Comparison of ENCODE assay signal across 5 cellular contexts in the genomic region with DNA sequence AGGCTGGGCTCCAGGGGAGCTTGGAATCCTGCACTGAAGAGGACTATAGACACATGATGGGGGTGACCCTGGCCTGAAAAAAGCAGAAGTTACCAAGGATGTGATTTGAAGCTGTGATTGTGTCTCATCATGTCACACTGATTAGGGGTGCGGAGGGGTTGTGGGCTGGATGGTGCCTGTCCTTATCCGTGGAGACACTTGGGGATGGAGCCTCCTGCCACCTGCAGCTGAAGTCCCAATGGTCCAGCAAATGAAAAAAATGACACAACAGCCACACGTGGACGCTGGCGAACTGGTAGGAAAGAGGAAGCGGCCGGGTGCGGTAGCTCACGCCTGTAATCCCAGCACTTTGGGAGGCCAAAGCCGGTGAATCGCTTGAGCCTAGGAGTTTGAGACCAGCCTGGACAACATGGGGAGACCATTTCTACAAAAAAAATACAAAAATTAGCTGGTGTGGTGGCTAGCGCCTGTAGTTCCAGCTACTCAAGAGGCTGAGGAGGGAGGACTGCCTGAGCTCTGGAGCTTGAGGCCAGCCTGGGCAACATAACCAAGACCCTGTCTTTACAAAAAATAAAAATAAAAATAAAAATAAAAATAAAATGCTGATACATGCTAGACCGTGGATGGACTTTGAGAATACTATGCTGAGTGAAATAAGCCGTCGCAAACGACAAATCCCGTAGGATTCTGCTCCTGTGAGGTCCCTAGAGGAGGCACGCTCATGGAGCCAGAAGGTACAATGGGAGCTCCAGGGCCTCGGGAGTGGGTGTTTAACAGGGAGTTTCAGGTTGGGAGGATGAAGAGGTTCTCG. TPM values are rescaled to one million over a fixed set of nuclear protein-coding genes. Genes with fewer than 3 reads are reported as not detected.
DNase-seq lines count a peak whose midpoint lies in the region; ATAC-seq lines count a peak whose summit lies in the region.

No MANE protein-coding gene starts in this region.

- H3K36me3 Mint-ChIP-seq in activated T-helper 2 cell treated with anti-CD3 and anti-CD28 coated beads, Interferon-gamma antibody, Interleukin-2, Interleukin-4, amounts not matched to agents 10 μg/mL and 5 μg/mL and 100 μg/mL, durations not matched to agents 14 hours and 24 hours and 36 hours (ENCODE audit: low read depth) = no peaks in the 10 kb centered on the region

- H3K9me3 Mint-ChIP-seq in activated T-helper 2 cell treated with anti-CD3 and anti-CD28 coated beads, Interferon-gamma antibody, Interleukin-2, Interleukin-4, amounts not matched to agents 10 μg/mL and 5 μg/mL and 100 μg/mL, durations not matched to agents 14 hours and 24 hours and 36 hours = no peaks in the 10 kb centered on the region

- no peak for DNase-seq in activated T-helper 2 cell treated with anti-CD3 and anti-CD28 coated beads, Interferon-gamma antibody, Interleukin-2, Interleukin-4, amounts not matched to agents 10 μg/mL and 5 μg/mL and 100 μg/mL, durations not matched to agents 14 hours and 24 hours and 36 hours (ENCODE audit: low spot score)
- no peak for DNase-seq in A172 (ENCODE audit: low spot score)

- H3K27me3 ChIP-seq in mucosa of stomach (ENCODE audit: control insufficient read depth, insufficient read depth, low read length) = peaks cover 10% of the 10 kb centered on the region

- intact Hi-C loops in activated T-helper 2 cell treated with anti-CD3 and anti-CD28 coated beads, Interferon-gamma antibody, Interleukin-2, Interleukin-4, amounts not matched to agents 10 μg/mL and 5 μg/mL and 100 μg/mL, durations not matched to agents 14 hours and 24 hours and 36 hours (cut with micrococcal nuclease) = loop anchor here (1.0 to 10.0 kb wide), 5 partner anchors 24 to 430 kb away; partner anchors contain the start of genes GUK1, JMJD4, MRPL55 and SNAP47

- peak overlapping the region; percentile 72 for H3K9ac ChIP-seq in mucosa of stomach (ENCODE audit: low read length)

- peak; percentile 0 for ATAC-seq in HG03135 (IDR thresholded peaks at IDR 0.05; ENCODE audit: unreplicated experiment)
- ATAC-seq in GM18867 (IDR thresholded peaks at IDR 0.05; ENCODE audit: unreplicated experiment) = no peak

- H3K4me1 ChIP-seq in mucosa of stomach (ENCODE audit: control insufficient read depth, insufficient read depth, low read length) = peaks cover 35% of the 10 kb centered on the region

- peak overlapping the region; percentile 55 for H3K4me3 ChIP-seq in mucosa of stomach (ENCODE audit: low read length)

- H3K27ac Mint-ChIP-seq in activated T-helper 2 cell treated with anti-CD3 and anti-CD28 coated beads, Interferon-gamma antibody, Interleukin-2, Interleukin-4, amounts not matched to agents 10 μg/mL and 5 μg/mL and 100 μg/mL, durations not matched to agents 14 hours and 24 hours and 36 hours = peak overlapping the region; percentile 95

- H3K36me3 ChIP-seq in mucosa of stomach (ENCODE audit: control insufficient read depth, insufficient read depth, low read length) = no peaks in the 10 kb centered on the region

- H3K27me3 Mint-ChIP-seq in activated T-helper 2 cell treated with anti-CD3 and anti-CD28 coated beads, Interferon-gamma antibody, Interleukin-2, Interleukin-4, amounts not matched to agents 10 μg/mL and 5 μg/mL and 100 μg/mL, durations not matched to agents 14 hours and 24 hours and 36 hours (ENCODE audit: low read depth) = no peaks in the 10 kb centered on the region

- H3K4me3 Mint-ChIP-seq in activated T-helper 2 cell treated with anti-CD3 and anti-CD28 coated beads, Interferon-gamma antibody, Interleukin-2, Interleukin-4, amounts not matched to agents 10 μg/mL and 5 μg/mL and 100 μg/mL, durations not matched to agents 14 hours and 24 hours and 36 hours (ENCODE audit: low read depth) = peak overlapping the region; percentile 85

- H3K4me1 Mint-ChIP-seq in activated T-helper 2 cell treated with anti-CD3 and anti-CD28 coated beads, Interferon-gamma antibody, Interleukin-2, Interleukin-4, amounts not matched to agents 10 μg/mL and 5 μg/mL and 100 μg/mL, durations not matched to agents 14 hours and 24 hours and 36 hours (ENCODE audit: low read depth) = peaks cover 23% of the 10 kb centered on the region

- H3K9me3 ChIP-seq in mucosa of stomach (ENCODE audit: control insufficient read depth, low read length) = no peaks in the 10 kb centered on the region

RNA-seq across cellular contexts. Expression of gene IBA57, which starts 0.8 kb away (rescaled TPM):
- total RNA-seq in activated T-helper 2 cell treated with anti-CD3 and anti-CD28 coated beads, Interferon-gamma antibody, Interleukin-2, Interleukin-4, amounts not matched to agents 10 μg/mL and 5 μg/mL and 100 μg/mL, durations not matched to agents 14 hours and 24 hours and 36 hours = 7.6 and 7.9 TPM in 2 replicates
- total RNA-seq in A172 (2014; rRNA removed; shearing (Covaris generic)) = 7.4 and 8.5 TPM in 2 replicates

RNA-seq across cellular contexts. Expression of gene GJC2, which starts 15.0 kb away (rescaled TPM):
- total RNA-seq in activated T-helper 2 cell treated with anti-CD3 and anti-CD28 coated beads, Interferon-gamma antibody, Interleukin-2, Interleukin-4, amounts not matched to agents 10 μg/mL and 5 μg/mL and 100 μg/mL, durations not matched to agents 14 hours and 24 hours and 36 hours = 0.52 and 0.55 TPM in 2 replicates
- 6.6 and 16.8 TPM in 2 replicates for total RNA-seq in A172 (2014; rRNA removed; shearing (Covaris generic))

RNA-seq across cellular contexts. Expression of gene GUK1, which starts 24.7 kb away (rescaled TPM):
- total RNA-seq in activated T-helper 2 cell treated with anti-CD3 and anti-CD28 coated beads, Interferon-gamma antibody, Interleukin-2, Interleukin-4, amounts not matched to agents 10 μg/mL and 5 μg/mL and 100 μg/mL, durations not matched to agents 14 hours and 24 hours and 36 hours = 219 and 225 TPM in 2 replicates
- total RNA-seq in A172 (2014; rRNA removed; shearing (Covaris generic)) = 407 and 501 TPM in 2 replicates

RNA-seq across cellular contexts. Expression of gene OBSCN, which starts 43.1 kb away (rescaled TPM):
- 22.1 and 25.4 TPM in 2 replicates for total RNA-seq in activated T-helper 2 cell treated with anti-CD3 and anti-CD28 coated beads, Interferon-gamma antibody, Interleukin-2, Interleukin-4, amounts not matched to agents 10 μg/mL and 5 μg/mL and 100 μg/mL, durations not matched to agents 14 hours and 24 hours and 36 hours
- 9.9 and 11.5 TPM in 2 replicates for total RNA-seq in A172 (2014; rRNA removed; shearing (Covaris generic))

RNA-seq across cellular contexts. Expression of gene MRPL55, which starts 55.7 kb away (rescaled TPM):
- total RNA-seq in activated T-helper 2 cell treated with anti-CD3 and anti-CD28 coated beads, Interferon-gamma antibody, Interleukin-2, Interleukin-4, amounts not matched to agents 10 μg/mL and 5 μg/mL and 100 μg/mL, durations not matched to agents 14 hours and 24 hours and 36 hours = 47.3 and 53.6 TPM in 2 replicates
- 103 and 141 TPM in 2 replicates for total RNA-seq in A172 (2014; rRNA removed; shearing (Covaris generic))
